In the genomic region with DNA sequence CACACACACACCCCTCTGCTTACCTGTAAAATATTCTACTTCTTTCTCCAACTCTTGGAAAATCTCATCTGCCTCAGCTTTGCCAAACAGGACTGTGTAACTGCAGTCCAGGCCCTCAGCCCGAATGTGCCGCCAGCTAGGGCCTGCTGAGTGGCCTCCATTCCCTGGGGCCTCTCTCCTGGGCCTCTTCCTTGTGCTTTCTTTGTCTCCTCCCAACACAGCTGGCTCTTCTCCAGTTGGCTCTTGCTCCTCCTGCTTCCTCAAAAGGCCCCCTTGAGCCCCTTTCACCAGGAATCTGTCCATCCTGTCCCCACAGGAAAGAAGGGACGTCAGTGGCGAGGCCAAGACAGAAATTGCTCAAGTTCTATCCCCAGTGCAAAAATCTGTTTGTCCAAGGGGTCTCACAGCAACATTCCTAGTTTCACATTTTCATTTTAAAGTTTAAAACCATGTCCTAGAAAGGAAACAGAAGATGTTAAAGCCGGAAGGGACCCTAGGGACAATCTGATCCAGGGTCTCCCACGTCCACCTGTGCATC, we compare ENCODE assay signal across 1 cellular context.
TF ChIP-seq lines count a peak whose summit lies in the region.

No MANE protein-coding gene starts in this region.

TF ChIP-seq in H1, 55 proteins besides CTCF, POLR2A, EP300 and RAD21:
- TF ChIP-seq RFX5 (IDR thresholded peaks at IDR 0.05; ENCODE audit: borderline replicate concordance, low read depth, low read length) (no peak), SUZ12 (IDR thresholded peaks at IDR 0.05; ENCODE audit: low read length) (no peak), KDM4A (IDR thresholded peaks at IDR 0.05; ENCODE audit: low read depth, low read length, severe bottlenecking) (no peak), PHF8 (conservative IDR thresholded peaks at IDR 0.05; ENCODE audit: low read depth, low read length) (no peak), TCF12 (IDR thresholded peaks at IDR 0.05; ENCODE audit: low read depth, low read length) (no peak), HDAC2 (IDR thresholded peaks at IDR 0.05; ENCODE audit: borderline replicate concordance in 1 of 2, low read depth in 2 of 2, low read length in 2 of 2) (no peak), ATF2 (IDR thresholded peaks at IDR 0.05; ENCODE audit: low read length) (no peak), YY1 (IDR thresholded peaks at IDR 0.05; ENCODE audit: low read depth, low read length) (no peak), TAF1 (IDR thresholded peaks at IDR 0.05; ENCODE audit: low read depth, low read length) (no peak), RBBP5 (IDR thresholded peaks at IDR 0.05; ENCODE audit: borderline replicate concordance, low read depth, low read length) (no peak), CHD7 (IDR thresholded peaks at IDR 0.05; ENCODE audit: insufficient replicate concordance, low read length) (no peak), GABPA (IDR thresholded peaks at IDR 0.05; ENCODE audit: borderline replicate concordance, insufficient read depth, low read length) (no peak)
- TF ChIP-seq, protein P1, sequence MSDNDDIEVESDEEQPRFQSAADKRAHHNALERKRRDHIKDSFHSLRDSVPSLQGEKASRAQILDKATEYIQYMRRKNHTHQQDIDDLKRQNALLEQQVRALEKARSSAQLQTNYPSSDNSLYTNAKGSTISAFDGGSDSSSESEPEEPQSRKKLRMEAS (IDR thresholded peaks at IDR 0.05): no peak
TF ChIP-seq in H1: peak in this region for 0.
